Comparison of ENCODE assay signal across 8 cellular contexts in genomic region chr3:143775401-143775970, GRCh38.
DNase-seq lines count a peak whose midpoint lies in the region; ATAC-seq, FAIRE-seq and TF ChIP-seq lines count a peak whose summit lies in the region.

No MANE protein-coding gene starts in this region.

- H3K4me1 Mint-ChIP-seq in brain: peaks cover 8% of the 10 kb centered on the region

- H3K4me3 Mint-ChIP-seq in brain: peak overlapping the region in 2 of 5 experiments; percentile 11 to 29

- H3K9ac ChIP-seq in subcutaneous abdominal adipose tissue (ENCODE audit: low read length in 5 of 5): peak overlapping the region in 2 of 5 donors; percentile 59 to 60

- no peaks in the 10 kb centered on the region for H3K9me3 Mint-ChIP-seq in brain

- H3K9me3 ChIP-seq in subcutaneous abdominal adipose tissue (ENCODE audit: control insufficient read depth in 5 of 5, low read length in 5 of 5): no peaks in the 10 kb centered on the region

- peak; percentile 60 for TF ChIP-seq CTCF in D721Med (IDR thresholded peaks at IDR 0.05; ENCODE audit: insufficient read depth, missing control alignments)
- TF ChIP-seq CTCF in brain (conservative IDR thresholded peaks at IDR 0.05): peak; percentile 75 to 78

- no peaks in the 10 kb centered on the region for H3K27me3 ChIP-seq in subcutaneous abdominal adipose tissue (ENCODE audit: control insufficient read depth in 5 of 5, insufficient read depth in 4 of 5, low read length in 5 of 5)

- ATAC-seq in GM19043 (IDR thresholded peaks at IDR 0.05; ENCODE audit: low read depth, unreplicated experiment) (peak; percentile 92), HG03175 (IDR thresholded peaks at IDR 0.05; ENCODE audit: unreplicated experiment) (peak; percentile 93)

- H3K36me3 Mint-ChIP-seq in brain: no peaks in the 10 kb centered on the region

- FAIRE-seq in D721Med (lab: Jason Lieb, UNC) (peak; percentile 80), islet of Langerhans (lab: Jason Lieb, UNC) (peak; percentile 99)

- no peak overlapping the region for H3K27ac Mint-ChIP-seq in brain

- H3K4me3 ChIP-seq in subcutaneous abdominal adipose tissue (ENCODE audit: low read depth in 1 of 5, low read length in 5 of 5): peak overlapping the region; percentile 37 to 67 (median 46)

- DNase-seq in D721Med (ENCODE audit: insufficient read length, low spot score): peak; percentile 36
- DNase-seq in NCI-H524 (lab: John Stamatoyannopoulos, UW): peak; percentile 15 to 66
- DNase-seq in activated CD4-positive, alpha-beta T cell treated with anti-CD3 and anti-CD28 coated beads, Interleukin-2, amount 50 U/mL, for 4 hours: no peak

- peaks cover 0 to 8% (median 0%) of the 10 kb centered on the region in 5 donors for H3K4me1 ChIP-seq in subcutaneous abdominal adipose tissue (ENCODE audit: control insufficient read depth in 5 of 5, insufficient read depth in 5 of 5, low read length in 5 of 5)

- H3K36me3 ChIP-seq in subcutaneous abdominal adipose tissue (ENCODE audit: control insufficient read depth in 5 of 5, insufficient read depth in 5 of 5, low read length in 5 of 5): no peaks in the 10 kb centered on the region

- H3K27me3 Mint-ChIP-seq in brain: peaks cover 3% of the 10 kb centered on the region

- no peak overlapping the region for H3K27ac ChIP-seq in subcutaneous abdominal adipose tissue (ENCODE audit: low read depth, low read length)

Comparison
In these comparisons a context has a peak if more than half of its experiments do, and no peak if none do; other contexts are left out.
1. DNase-seq: peak in D721Med (single experiment) and NCI-H524 (2 of 2); none in activated CD4-positive, alpha-beta T cell treated with anti-CD3 and anti-CD28 coated beads, Interleukin-2, amount 50 U/mL, for 4 hours (0 of 2).